3 cellular contexts compared by ENCODE assay signal in genomic region chrX:456146-456545, GRCh38.
"Had no signal": no experiment of that assay in that cellular context is flagged by ENCODE, and none has a peak within 500 bp of the region (broad histone marks: within the 10 kb centered on the region; RNA-seq: fewer than 3 reads in every experiment).

No MANE protein-coding gene starts in this region.

- DNase-seq: GDM1, GF-D8 had no signal

- H3K4me3 ChIP-seq: GM12878 had no signal
